12 cellular contexts compared by ENCODE assay signal in genomic region chr7:380226-380550, GRCh38.
DNase-seq lines count a peak whose midpoint lies in the region; ATAC-seq and TF ChIP-seq lines count a peak whose summit lies in the region.
"Had no signal": no experiment of that assay in that cellular context is flagged by ENCODE, and none has a peak within 500 bp of the region (broad histone marks: within the 10 kb centered on the region; RNA-seq: fewer than 3 reads in every experiment).

No MANE protein-coding gene starts in this region.

- DNase-seq in NCI-H1092 treated with DMSO at 0.1 percent for 48 hours (lab: John Stamatoyannopoulos, UW) (peak; percentile 14), NCI-H1092 (lab: John Stamatoyannopoulos, UW) (no peak), SHP77 treated with DMSO at 0.1 percent for 48 hours (lab: John Stamatoyannopoulos, UW) (peak; percentile 80), iPS-NIHi11 (ENCODE audit: low spot score) (peak; percentile 50), sciatic nerve (ENCODE audit: low spot score) (no peak), NCI-H446 treated with DMSO at 0.1 percent for 48 hours (lab: John Stamatoyannopoulos, UW) (no peak), foreskin fibroblast (no peak)
- DNase-seq: MG63, small intestine, T-helper 2 cell had no signal

- H3K9me3 ChIP-seq in gastroesophageal sphincter = peaks cover 0 to 35% (median 0%) of the 10 kb centered on the region in 3 donors

- no peak overlapping the region for H3K27ac ChIP-seq in gastroesophageal sphincter
- H3K27ac ChIP-seq: 22Rv1 had no signal

- WGBS in gastroesophageal sphincter (ENCODE audit: low coverage in 1 of 2), 2 donors = 13% methylated on average over 6 of the region's 12 CpGs; no CpG with 5 or more reads in 1 of the 2 donors

- TF ChIP-seq CTCF in foreskin fibroblast (IDR thresholded peaks at IDR 0.05; ENCODE audit: low read depth, low read length) (no peak), gastroesophageal sphincter (IDR thresholded peaks at IDR 0.05) (no peak)

- TF ChIP-seq EP300 in gastroesophageal sphincter (IDR thresholded peaks at IDR 0.05) = no peak

- H3K36me3 ChIP-seq in gastroesophageal sphincter = no peaks in the 10 kb centered on the region
- H3K36me3 ChIP-seq: MG63 had no signal

- H3K4me3 ChIP-seq in foreskin fibroblast (ENCODE audit: low read depth in 1 of 2, low read length in 2 of 2) = no peak overlapping the region
- peak overlapping the region in 1 of 2 donors; percentile 42 for H3K4me3 ChIP-seq in gastroesophageal sphincter
- H3K4me3 ChIP-seq: MG63 had no signal

- H3K27me3 ChIP-seq in gastroesophageal sphincter = peaks cover 39% of the 10 kb centered on the region

- TF ChIP-seq POLR2A in gastroesophageal sphincter (IDR thresholded peaks at IDR 0.05) = no peak

- ATAC-seq in sciatic nerve = peak; percentile 7
- no peak for ATAC-seq in gastroesophageal sphincter

- intact Hi-C loops in sciatic nerve (cut with DNase I) = no loop called here

- H3K4me1 ChIP-seq in gastroesophageal sphincter = peaks cover 0 to 16% (median 10%) of the 10 kb centered on the region in 3 donors

Comparison
In these comparisons a context has a peak if more than half of its experiments do, and no peak if none do; other contexts are left out.
1. DNase-seq: peak in NCI-H1092 treated with DMSO at 0.1 percent for 48 hours (single experiment), SHP77 treated with DMSO at 0.1 percent for 48 hours (single experiment) and iPS-NIHi11 (single experiment); none in NCI-H1092 (single experiment), sciatic nerve (single experiment), NCI-H446 treated with DMSO at 0.1 percent for 48 hours (single experiment) and foreskin fibroblast (0 of 2).